ENCODE assay signal across 8 cellular contexts in genomic region chr1:15246960-15247614, GRCh38. TPM values are rescaled to one million over a fixed set of nuclear protein-coding genes. Genes with fewer than 3 reads are reported as not detected.
DNase-seq lines count a peak whose midpoint lies in the region; TF ChIP-seq lines count a peak whose summit lies in the region.

TSS of gene FHAD1 (plus strand) at chr1:15247223. CDS start at chr1:15251785, 4,562 bp downstream.

- H3K4me2 ChIP-seq in neural cell (ENCODE audit: low read length), result no peak within 1 kb of the TSS

- peaks cover 21% of the 10 kb centered on the region for H3K9me3 Mint-ChIP-seq in activated T-helper 1 cell treated with anti-CD3 and anti-CD28 coated beads, Interleukin-12 subunit alpha, Interleukin-12 subunit beta, Interleukin-2, Interleukin-4 antibody, amounts not matched to agents 30 ng/mL and 10 ng/mL and 1 ng/mL, durations not matched to agents 14 hours and 24 hours and 36 hours

- no peak within 1 kb of the TSS for H2AFZ ChIP-seq in neural cell (ENCODE audit: low read depth, low read length)

- no peaks in the 10 kb centered on the region for H3K9me2 ChIP-seq in neural cell (ENCODE audit: insufficient read depth, low read length)

- peaks cover 64% of the 10 kb centered on the region for H3K27me3 Mint-ChIP-seq in activated T-helper 1 cell treated with anti-CD3 and anti-CD28 coated beads, Interleukin-12 subunit alpha, Interleukin-12 subunit beta, Interleukin-2, Interleukin-4 antibody, amounts not matched to agents 30 ng/mL and 10 ng/mL and 1 ng/mL, durations not matched to agents 14 hours and 24 hours and 36 hours (ENCODE audit: insufficient read depth)

- H3K27ac ChIP-seq in neural cell (ENCODE audit: low read length) (no peak within 1 kb of the TSS), tibial nerve (no peak within 1 kb of the TSS)

- H3F3A ChIP-seq in neural cell (ENCODE audit: insufficient read depth, low read length, poor library complexity, severe bottlenecking), result no peaks in the 10 kb centered on the region

- peaks cover 57% of the 10 kb centered on the region for H3K4me1 Mint-ChIP-seq in activated T-helper 1 cell treated with anti-CD3 and anti-CD28 coated beads, Interleukin-12 subunit alpha, Interleukin-12 subunit beta, Interleukin-2, Interleukin-4 antibody, amounts not matched to agents 30 ng/mL and 10 ng/mL and 1 ng/mL, durations not matched to agents 14 hours and 24 hours and 36 hours (ENCODE audit: low read depth)

- TF ChIP-seq POLR2A in tibial nerve (IDR thresholded peaks at IDR 0.05), result no peak

- no peaks in the 10 kb centered on the region for H3K79me2 ChIP-seq in neural cell (replicated peaks; ENCODE audit: insufficient read depth, low read length)

- H3K27me3 ChIP-seq in neural cell (ENCODE audit: insufficient read depth, low read depth, low read length) (no peaks in the 10 kb centered on the region), tibial nerve (peaks cover 0 to 26% of the 10 kb centered on the region in 2 donors)

- no peaks in the 10 kb centered on the region for H3K36me3 ChIP-seq in neural cell (ENCODE audit: insufficient read depth, low read length)
- H3K36me3 ChIP-seq in tibial nerve, result no peaks in the 10 kb centered on the region

- H3K9me3 ChIP-seq in neural cell (ENCODE audit: low read length) (no peaks in the 10 kb centered on the region), tibial nerve (no peaks in the 10 kb centered on the region)

- H3K4me3 ChIP-seq in fibroblast of pulmonary artery (replicated peaks; ENCODE audit: low read depth, low read length), result peak within 1 kb of the TSS; percentile 38
- H3K4me3 ChIP-seq in neural cell (ENCODE audit: low read length), result peak within 1 kb of the TSS; percentile 69
- H3K4me3 ChIP-seq in tibial nerve, result peak within 1 kb of the TSS in 3 of 4 donors; percentile 19 to 54 (median 47)

- TF ChIP-seq CTCF in fibroblast of pulmonary artery (IDR thresholded peaks at IDR 0.05; ENCODE audit: low read length, missing control alignments) (no peak), neural cell (IDR thresholded peaks at IDR 0.05; ENCODE audit: poor library complexity, severe bottlenecking) (no peak), tibial nerve (IDR thresholded peaks at IDR 0.05) (no peak)

- peak within 1 kb of the TSS; percentile 63 for H3K27ac Mint-ChIP-seq in activated T-helper 1 cell treated with anti-CD3 and anti-CD28 coated beads, Interleukin-12 subunit alpha, Interleukin-12 subunit beta, Interleukin-2, Interleukin-4 antibody, amounts not matched to agents 30 ng/mL and 10 ng/mL and 1 ng/mL, durations not matched to agents 14 hours and 24 hours and 36 hours

- DNase-seq in AG08395 (ENCODE audit: low spot score), result peak; percentile 60
- DNase-seq in HCEC 1CT, result peak; percentile 47
- DNase-seq in NCI-H526 (lab: John Stamatoyannopoulos, UW), result peak; percentile 57 to 85
- DNase-seq in activated T-helper 1 cell treated with anti-CD3 and anti-CD28 coated beads, Interleukin-12 subunit alpha, Interleukin-12 subunit beta, Interleukin-2, Interleukin-4 antibody, amounts not matched to agents 30 ng/mL and 10 ng/mL and 1 ng/mL, durations not matched to agents 14 hours and 24 hours and 36 hours (ENCODE audit: low spot score), result no peak
- peak; percentile 63 for DNase-seq in fibroblast of pulmonary artery (ENCODE audit: low read depth)
- no peak for DNase-seq in tibial nerve (ENCODE audit: low spot score in 2 of 2)
- no peak for DNase-seq in CD1c-positive myeloid dendritic cell (ENCODE audit: extremely low spot score)

- H3K36me3 Mint-ChIP-seq in activated T-helper 1 cell treated with anti-CD3 and anti-CD28 coated beads, Interleukin-12 subunit alpha, Interleukin-12 subunit beta, Interleukin-2, Interleukin-4 antibody, amounts not matched to agents 30 ng/mL and 10 ng/mL and 1 ng/mL, durations not matched to agents 14 hours and 24 hours and 36 hours (ENCODE audit: low read depth), result peaks cover 10% of the 10 kb centered on the region

- peak within 1 kb of the TSS; percentile 56 for H3K4me3 Mint-ChIP-seq in activated T-helper 1 cell treated with anti-CD3 and anti-CD28 coated beads, Interleukin-12 subunit alpha, Interleukin-12 subunit beta, Interleukin-2, Interleukin-4 antibody, amounts not matched to agents 30 ng/mL and 10 ng/mL and 1 ng/mL, durations not matched to agents 14 hours and 24 hours and 36 hours

- no peaks in the 10 kb centered on the region for H4K20me1 ChIP-seq in neural cell (ENCODE audit: insufficient read depth)

- peaks cover 0 to 14% (median 4%) of the 10 kb centered on the region in 4 donors for H3K4me1 ChIP-seq in tibial nerve

- WGBS in tibial nerve, 2 donors, result 7 to 31% methylated on average over 7 to 49 of the region's 55 CpGs

- H3K9ac ChIP-seq in neural cell (ENCODE audit: low read length), result peak within 1 kb of the TSS; percentile 42

- intact Hi-C loops in activated T-helper 1 cell treated with anti-CD3 and anti-CD28 coated beads, Interleukin-12 subunit alpha, Interleukin-12 subunit beta, Interleukin-2, Interleukin-4 antibody, amounts not matched to agents 30 ng/mL and 10 ng/mL and 1 ng/mL, durations not matched to agents 14 hours and 24 hours and 36 hours (cut with micrococcal nuclease), result loop anchor here (5.0 kb wide), 1 partner anchor 105 kb away; no protein-coding TSS in a partner anchor

- no peak for TF ChIP-seq RAD21 in neural cell (conservative IDR thresholded peaks at IDR 0.05)

- TF ChIP-seq EP300 in neural cell (conservative IDR thresholded peaks at IDR 0.05; ENCODE audit: poor library complexity, severe bottlenecking) (peak; percentile 28), tibial nerve (IDR thresholded peaks at IDR 0.05) (no peak)

TF ChIP-seq in neural cell, 6 proteins besides CTCF, POLR2A, EP300 and RAD21:
- TF ChIP-seq EZH2 (IDR thresholded peaks at IDR 0.05; ENCODE audit: borderline replicate concordance, insufficient read depth, low read length, poor library complexity, severe bottlenecking) (no peak), MXI1 (conservative IDR thresholded peaks at IDR 0.05; ENCODE audit: poor library complexity, severe bottlenecking) (peak; percentile 64), REST (IDR thresholded peaks at IDR 0.05; ENCODE audit: borderline replicate concordance) (no peak), TAF1 (IDR thresholded peaks at IDR 0.05; ENCODE audit: low read depth) (no peak), POLR2AphosphoS5 (IDR thresholded peaks at IDR 0.05) (no peak), SMC3 (conservative IDR thresholded peaks at IDR 0.05; ENCODE audit: poor library complexity) (peak; percentile 19)

RNA-seq across cellular contexts. Expression of gene FHAD1, which starts in this region (rescaled TPM):
- total RNA-seq in activated T-helper 1 cell treated with anti-CD3 and anti-CD28 coated beads, Interleukin-12 subunit alpha, Interleukin-12 subunit beta, Interleukin-2, Interleukin-4 antibody, amounts not matched to agents 30 ng/mL and 10 ng/mL and 1 ng/mL, durations not matched to agents 14 hours and 24 hours and 36 hours, result not detected in 2 replicates
- 0.46 TPM in 1 of 2 replicates, not detected in the other for polyA plus RNA-seq in neural cell
- polyA minus RNA-seq in neural cell, result 0.46 and 0.97 TPM in 2 replicates
- under 1 TPM in 2 of 4 donors, not detected in 2; 0.30 to 0.63 TPM for total RNA-seq in tibial nerve

Comparison
In these comparisons a context has a peak if more than half of its experiments do, and no peak if none do; other contexts are left out.
1. DNase-seq: peak in AG08395 (single experiment), HCEC 1CT (single experiment), NCI-H526 (2 of 2) and fibroblast of pulmonary artery (single experiment); none in activated T-helper 1 cell treated with anti-CD3 and anti-CD28 coated beads, Interleukin-12 subunit alpha, Interleukin-12 subunit beta, Interleukin-2, Interleukin-4 antibody, amounts not matched to agents 30 ng/mL and 10 ng/mL and 1 ng/mL, durations not matched to agents 14 hours and 24 hours and 36 hours (single experiment), tibial nerve (0 of 2) and CD1c-positive myeloid dendritic cell (single experiment).
2. Peak in every context shown above with its lines, with median percentiles within 50 percentile points of each other: H3K4me3 ChIP-seq.